Comparison of ENCODE assay signal across 21 cellular contexts in genomic region chr2:181004647-181005325, GRCh38. TPM values are rescaled to one million over a fixed set of nuclear protein-coding genes. Genes with fewer than 3 reads are reported as not detected.
DNase-seq lines count a peak whose midpoint lies in the region; ATAC-seq, FAIRE-seq and TF ChIP-seq lines count a peak whose summit lies in the region.
"Had no signal": no experiment of that assay in that cellular context is flagged by ENCODE, and none has a peak within 500 bp of the region (broad histone marks: within the 10 kb centered on the region; RNA-seq: fewer than 3 reads in every experiment).

No MANE protein-coding gene starts in this region.

- no peak overlapping the region for H3K4me3 ChIP-seq in HEK293 (ENCODE audit: low read depth, low read length)
- H3K4me3 ChIP-seq in PC-3 (ENCODE audit: low read length): no peak overlapping the region
- H3K4me3 ChIP-seq in smooth muscle cell: no peak overlapping the region
- H3K4me3 ChIP-seq: SJSA1 had no signal

- POLR2A ChIA-PET in HEK293 (lab: Yijun Ruan, JAX): interaction anchor here (0.5 kb wide), 1 partner anchor 14 kb away, joined by 3 read pairs; no protein-coding TSS in a partner anchor
- POLR2A ChIA-PET in PC-3 (lab: Charles Lee; ENCODE audit: unreplicated experiment): no interaction called here

- H3K9me2 ChIP-seq in PC-3 (replicated peaks; ENCODE audit: low read length): no peaks in the 10 kb centered on the region

- no peak for ATAC-seq in PC-3
- ATAC-seq in GM19328 (IDR thresholded peaks at IDR 0.05; ENCODE audit: unreplicated experiment): no peak
- ATAC-seq: Right ventricle myocardium inferior had no signal

- H3K9me3 ChIP-seq in HEK293 (ENCODE audit: control insufficient read depth, insufficient read depth, low read depth, low read length): no peaks in the 10 kb centered on the region
- H3K9me3 ChIP-seq in PC-3 (ENCODE audit: low read length): no peaks in the 10 kb centered on the region
- no peaks in the 10 kb centered on the region for H3K9me3 ChIP-seq in smooth muscle cell (replicated peaks; ENCODE audit: low read depth)
- H3K9me3 ChIP-seq: BE2C, SJSA1 had no signal

- H3K27me3 ChIP-seq in PC-3 (ENCODE audit: low read length) (no peaks in the 10 kb centered on the region), smooth muscle cell (ENCODE audit: low read depth) (no peaks in the 10 kb centered on the region)
- H3K27me3 ChIP-seq: BE2C, SJSA1 had no signal

- H2AFZ ChIP-seq in PC-3 (ENCODE audit: low read length) (no peak overlapping the region), smooth muscle cell (ENCODE audit: low read depth) (no peak overlapping the region)

- H3K9ac ChIP-seq in PC-3 (ENCODE audit: low read length) (no peak overlapping the region), smooth muscle cell (ENCODE audit: low read depth) (no peak overlapping the region)

- peak; percentile 53 for FAIRE-seq in D721Med (lab: Jason Lieb, UNC)
- FAIRE-seq: GM12891, H1 had no signal

- DNase-seq in D721Med (ENCODE audit: insufficient read length, low spot score): no peak
- DNase-seq in NCI-H69 (lab: John Stamatoyannopoulos, UW): peak; percentile 30
- DNase-seq in erythroblast (lab: John Stamatoyannopoulos, UW): peak; percentile 27 to 62
- DNase-seq in activated CD8-positive, alpha-beta memory T cell treated with anti-CD3 and anti-CD28 coated beads, Interleukin-2, amount 50 U/mL, for 48 hours: no peak
- DNase-seq in PC-3: no peak
- DNase-seq in smooth muscle cell (lab: John Stamatoyannopoulos, UW; ENCODE audit: unreplicated experiment): no peak
- DNase-seq: BE2C; CD4-positive, CD25-positive, alpha-beta regulatory T cell; COR-L47; DMS153; Karpas-422; NCI-H1694; NCI-H2081; NCI-H524 treated with DMSO at 0.1 percent for 48 hours; OCI-M1 had no signal

- CTCF ChIA-PET in HEK293 (lab: Yijun Ruan, JAX): interaction anchor here (1.0 to 1.3 kb wide), 2 partner anchors 14 to 21 kb away, joined by 3 read pairs; no protein-coding TSS in a partner anchor
- CTCF ChIA-PET in PC-3 (lab: Charles Lee): no interaction called here

- H3F3A ChIP-seq in PC-3 (ENCODE audit: low read length, unreplicated experiment) (no peaks in the 10 kb centered on the region), smooth muscle cell (ENCODE audit: low read depth) (no peaks in the 10 kb centered on the region)

- H4K20me1 ChIP-seq in PC-3 (ENCODE audit: low read length) (peaks cover 10% of the 10 kb centered on the region; the same call in 1 of the 2 replicates), smooth muscle cell (ENCODE audit: low read depth) (peaks cover 100% of the 10 kb centered on the region)

- H3K79me2 ChIP-seq in PC-3 (ENCODE audit: low read length) (peaks cover 88% of the 10 kb centered on the region), smooth muscle cell (ENCODE audit: low read depth) (peaks cover 100% of the 10 kb centered on the region)

- no TSS peak for BruUV-seq in PC-3 (replicated peaks; lab: Mats Ljungman, UMichigan)

- H3K4me2 ChIP-seq in PC-3 (ENCODE audit: low read length): no peak overlapping the region
- H3K4me2 ChIP-seq in smooth muscle cell: no peak overlapping the region

- intact Hi-C loops in PC-3 (cut with micrococcal nuclease): loop anchor here (5.0 kb wide), 1 partner anchor 637 kb away; no protein-coding TSS in a partner anchor

- 93% methylated on average over 5 of the region's 5 CpGs for WGBS in smooth muscle cell (ENCODE audit: low lambda C conversion rate)

- H3K4me1 ChIP-seq in HEK293 (ENCODE audit: control insufficient read depth, insufficient read depth, low read length) (peaks cover 12% of the 10 kb centered on the region), PC-3 (ENCODE audit: insufficient read depth, low read length) (peaks cover 13% of the 10 kb centered on the region), smooth muscle cell (ENCODE audit: low read depth) (no peaks in the 10 kb centered on the region)
- H3K4me1 ChIP-seq: BE2C had no signal

- TF ChIP-seq POLR2A in erythroblast (IDR thresholded peaks at IDR 0.05; ENCODE audit: low read length): no peak

- H3K27ac ChIP-seq in HEK293 (ENCODE audit: extremely low read depth, low read depth, low read length) (no peak overlapping the region), PC-3 (ENCODE audit: low read length) (no peak overlapping the region), smooth muscle cell (ENCODE audit: low read depth) (no peak overlapping the region)
- H3K27ac ChIP-seq: SJSA1 had no signal

- TF ChIP-seq CTCF in D721Med (IDR thresholded peaks at IDR 0.05; ENCODE audit: insufficient read depth, missing control alignments) (no peak), HEK293 (tag by site-specific recombination; IDR thresholded peaks at IDR 0.05) (no peak), PC-3 (conservative IDR thresholded peaks at IDR 0.05; ENCODE audit: low read depth, low read length) (no peak), smooth muscle cell (IDR thresholded peaks at IDR 0.05; ENCODE audit: borderline replicate concordance, insufficient read depth, poor library complexity, severe bottlenecking) (no peak)

- H3K36me3 ChIP-seq in HEK293 (ENCODE audit: control insufficient read depth in 2 of 2, insufficient read depth in 1 of 2, low read length in 2 of 2): no peaks in the 10 kb centered on the region
- H3K36me3 ChIP-seq in PC-3 (ENCODE audit: low read depth, low read length): no peaks in the 10 kb centered on the region
- no peaks in the 10 kb centered on the region for H3K36me3 ChIP-seq in smooth muscle cell (ENCODE audit: low read depth)
- H3K36me3 ChIP-seq: BE2C had no signal

TF ChIP-seq in HEK293, 187 proteins besides CTCF, POLR2A, EP300 and RAD21:
- TF ChIP-seq ZNF677 (tag by site-specific recombination; IDR thresholded peaks at IDR 0.05) (no peak), SP7 (tag by site-specific recombination; IDR thresholded peaks at IDR 0.05) (no peak), TRIM28 (IDR thresholded peaks at IDR 0.05; ENCODE audit: borderline replicate concordance, low read length) (0 out of 2 replicates have a peak, but pooled peaks have one; percentile 19), ZNF571 (tag by site-specific recombination; IDR thresholded peaks at IDR 0.05) (no peak)

RNA-seq across cellular contexts. Expression of gene UBE2E3, which starts 24.4 kb away (rescaled TPM):
- total RNA-seq in PC-3 (2014; rRNA removed) (66.6 and 95.6 TPM in 2 replicates), smooth muscle cell (259 and 275 TPM in 2 replicates)
- polyA plus RNA-seq in smooth muscle cell: 225 and 230 TPM in 2 replicates

Comparison
In these comparisons a context has a peak if more than half of its experiments do, and no peak if none do; other contexts are left out.
1. DNase-seq: peak in NCI-H69 (single experiment) and erythroblast (2 of 2); none in D721Med (single experiment), activated CD8-positive, alpha-beta memory T cell treated with anti-CD3 and anti-CD28 coated beads, Interleukin-2, amount 50 U/mL, for 48 hours (single experiment), PC-3 (single experiment) and smooth muscle cell (single experiment).